ENCODE assay signal across 8 cellular contexts in genomic region chr6:57173886-57174510, GRCh38. TPM values are rescaled to one million over a fixed set of nuclear protein-coding genes. Genes with fewer than 3 reads are reported as not detected.
DNase-seq lines count a peak whose midpoint lies in the region; ATAC-seq lines count a peak whose summit lies in the region.

No MANE protein-coding gene starts in this region.

- H3K9me3 ChIP-seq in HUES64 (ENCODE audit: insufficient read depth, low read depth, low read length), result no peaks in the 10 kb centered on the region

- peaks cover 33% of the 10 kb centered on the region for H3K4me1 Mint-ChIP-seq in activated naive CD8-positive, alpha-beta T cell treated with anti-CD3 and anti-CD28 coated beads, Interleukin-2, amount 50 U/mL, for 24 hours

- H3K4me3 ChIP-seq in HUES64 (ENCODE audit: low read length), result peak overlapping the region; percentile 75

- peaks cover 7% of the 10 kb centered on the region for H3K36me3 Mint-ChIP-seq in activated naive CD8-positive, alpha-beta T cell treated with anti-CD3 and anti-CD28 coated beads, Interleukin-2, amount 50 U/mL, for 24 hours (ENCODE audit: low read depth)

- no peaks in the 10 kb centered on the region for H3K9me3 Mint-ChIP-seq in activated naive CD8-positive, alpha-beta T cell treated with anti-CD3 and anti-CD28 coated beads, Interleukin-2, amount 50 U/mL, for 24 hours

- H3K27me3 ChIP-seq in HUES64 (ENCODE audit: insufficient read depth, low read length), result peaks cover 14% of the 10 kb centered on the region

- peaks cover under 1% of the 10 kb centered on the region for H3K36me3 ChIP-seq in HUES64 (ENCODE audit: insufficient read depth, low read length)

- DNase-seq in COLO829 (ENCODE audit: low spot score) (peak; percentile 33), kidney tubule cell (ENCODE audit: low spot score) (peak; percentile 70), NCI-H1436 (lab: John Stamatoyannopoulos, UW) (no peak)
- DNase-seq in activated naive CD8-positive, alpha-beta T cell treated with anti-CD3 and anti-CD28 coated beads, Interleukin-2, amount 50 U/mL, for 24 hours, result no peak

- peak overlapping the region; percentile 71 for H3K27ac ChIP-seq in HUES64 (ENCODE audit: low read depth, low read length)

- H3K4me3 Mint-ChIP-seq in activated naive CD8-positive, alpha-beta T cell treated with anti-CD3 and anti-CD28 coated beads, Interleukin-2, amount 50 U/mL, for 24 hours, result peak overlapping the region; percentile 91

- H3K27ac Mint-ChIP-seq in activated naive CD8-positive, alpha-beta T cell treated with anti-CD3 and anti-CD28 coated beads, Interleukin-2, amount 50 U/mL, for 24 hours, result peak overlapping the region; percentile 47

- peaks cover 30% of the 10 kb centered on the region for H3K4me1 ChIP-seq in HUES64 (ENCODE audit: insufficient read depth, low read length)

- peak overlapping the region; percentile 82; the same call in 1 of the 2 replicates for H3K9ac ChIP-seq in HUES64 (ENCODE audit: low read depth, low read length)

- no peaks in the 10 kb centered on the region for H3K27me3 Mint-ChIP-seq in activated naive CD8-positive, alpha-beta T cell treated with anti-CD3 and anti-CD28 coated beads, Interleukin-2, amount 50 U/mL, for 24 hours

- 16% methylated on average over 4 of the region's 5 CpGs for WGBS in HUES64

- no peak for ATAC-seq in activated naive CD8-positive, alpha-beta T cell treated with anti-CD3 and anti-CD28 coated beads, Interleukin-2, amount 50 U/mL, for 24 hours
- ATAC-seq in HG03520 (IDR thresholded peaks at IDR 0.05; ENCODE audit: unreplicated experiment) (no peak), GM21381 (IDR thresholded peaks at IDR 0.05; ENCODE audit: unreplicated experiment) (no peak), GM18873 (IDR thresholded peaks at IDR 0.05; ENCODE audit: low FRiP score, unreplicated experiment) (no peak)

RNA-seq across cellular contexts. Expression of gene BAG2, which starts 1.9 kb away (rescaled TPM):
- 8.8 TPM for polyA plus RNA-seq in HUES64 (2013, experiment 1 of 2)
- 7.7 TPM for polyA plus RNA-seq in HUES64 (2013, experiment 2 of 2)

RNA-seq across cellular contexts. Expression of gene RAB23, which starts 48.1 kb away (rescaled TPM):
- 14.8 TPM for polyA plus RNA-seq in HUES64 (2013, experiment 1 of 2)
- 17.7 TPM for polyA plus RNA-seq in HUES64 (2013, experiment 2 of 2)

Comparison
In these comparisons a context has a peak if more than half of its experiments do, and no peak if none do; other contexts are left out.
1. DNase-seq: peak in COLO829 (single experiment) and kidney tubule cell (single experiment); none in activated naive CD8-positive, alpha-beta T cell treated with anti-CD3 and anti-CD28 coated beads, Interleukin-2, amount 50 U/mL, for 24 hours (single experiment) and NCI-H1436 (single experiment).